26 cellular contexts compared by ENCODE assay signal in genomic region chr19:8403098-8403819, GRCh38. TPM values are rescaled to one million over a fixed set of nuclear protein-coding genes. Genes with fewer than 3 reads are reported as not detected.
"Had no signal": no experiment of that assay in that cellular context is flagged by ENCODE, and none has a peak within 500 bp of the region (broad histone marks: within the 10 kb centered on the region; RNA-seq: fewer than 3 reads in every experiment).

No MANE protein-coding gene starts in this region.

- H3K27ac ChIP-seq: colonic mucosa, gastroesophageal sphincter, left lung, lower lobe of right lung, pancreas, prostate gland, skin epidermis, tibial nerve, upper lobe of right lung, vagina had no signal

- FAIRE-seq: pancreas had no signal

- H3K27me3 Mint-ChIP-seq: memory B cell had no signal

- DNase-seq: colonic mucosa; dermis blood vessel endothelial cell; esophagus squamous epithelium; foreskin fibroblast; glutamatergic neuron; islet precursor cell; left lung; natural killer cell; nucleus accumbens; retina; sigmoid colon; stimulated activated CD4-positive, alpha-beta T cell treated with anti-CD3 and anti-CD28 coated beads, Interleukin-2, amount 100 ng/mL, for 24 hours; stimulated activated CD4-positive, alpha-beta T cell treated with anti-CD3 and anti-CD28 coated beads, Interleukin-4, amount 100 ng/mL, for 4 hours; stimulated activated naive CD4-positive, alpha-beta T cell treated with Interleukin-2 at 50 U/mL for 16 hours had no signal

- H3K4me1 Mint-ChIP-seq: neural crest cell had no signal

- H3K36me3 Mint-ChIP-seq: natural killer cell had no signal

- H3K4me1 ChIP-seq: colonic mucosa, left lung, lower lobe of right lung, pancreas, prostate gland, upper lobe of right lung had no signal

- H3K9me3 Mint-ChIP-seq: memory B cell, mesothelial cell of epicardium, natural killer cell, neural crest cell had no signal

- ATAC-seq: gastroesophageal sphincter, left lung, natural killer cell, pancreas, upper lobe of right lung had no signal

- H3K27me3 ChIP-seq: colonic mucosa, esophagus squamous epithelium, gastroesophageal sphincter, left lung, pancreas, sigmoid colon, tibial nerve, upper lobe of right lung, vagina had no signal

- H3K4me3 Mint-ChIP-seq: memory B cell, mesothelial cell of epicardium, natural killer cell, neural crest cell had no signal

- H3K4me3 ChIP-seq: colonic mucosa, gastroesophageal sphincter, left lung, lower lobe of right lung, pancreas, prostate gland, skin epidermis, tibial nerve, upper lobe of right lung, vagina had no signal

- H3K27ac Mint-ChIP-seq: memory B cell, mesothelial cell of epicardium, natural killer cell had no signal

- H3K9me3 ChIP-seq: colonic mucosa, esophagus squamous epithelium, gastroesophageal sphincter, left lung, lower lobe of right lung, pancreas, prostate gland, sigmoid colon, tibial nerve, upper lobe of right lung, vagina had no signal

RNA-seq across cellular contexts. Expression of gene ANGPTL4, which starts 39.3 kb away (rescaled TPM):
- total RNA-seq: myocyte, natural killer cell, neural crest cell had no signal
